Comparison of ENCODE assay signal across 15 cellular contexts in genomic region chr18:8257851-8258434, GRCh38.
DNase-seq lines count a peak whose midpoint lies in the region; ATAC-seq and TF ChIP-seq lines count a peak whose summit lies in the region.
"Had no signal": no experiment of that assay in that cellular context is flagged by ENCODE, and none has a peak within 500 bp of the region (broad histone marks: within the 10 kb centered on the region; RNA-seq: fewer than 3 reads in every experiment).

No MANE protein-coding gene starts in this region.

- no peak overlapping the region for H2BK120ac ChIP-seq in mesendoderm (ENCODE audit: low read depth, low read length)

- H3K27me3 Mint-ChIP-seq in WTC11 (ENCODE audit: low read depth): no peaks in the 10 kb centered on the region
- H3K27me3 Mint-ChIP-seq in activated naive CD4-positive, alpha-beta T cell treated with anti-CD3 and anti-CD28 coated beads, Interleukin-2, amount 10 ng/mL, durations not matched to agents 7 days and 5 days: no peaks in the 10 kb centered on the region
- H3K27me3 Mint-ChIP-seq: CD4-positive, alpha-beta T cell had no signal

- H4K8ac ChIP-seq in mesendoderm (ENCODE audit: low read depth, low read length): no peak overlapping the region

- H3K4me2 ChIP-seq in mesendoderm (ENCODE audit: low read length): no peak overlapping the region

- H3K23ac ChIP-seq in mesendoderm (ENCODE audit: low read length): no peak overlapping the region

- H3K9me3 Mint-ChIP-seq in WTC11: no peaks in the 10 kb centered on the region
- no peaks in the 10 kb centered on the region for H3K9me3 Mint-ChIP-seq in activated naive CD4-positive, alpha-beta T cell treated with anti-CD3 and anti-CD28 coated beads, Interleukin-2, amount 10 ng/mL, durations not matched to agents 7 days and 5 days
- H3K9me3 Mint-ChIP-seq: CD4-positive, alpha-beta T cell had no signal

- H3K36me3 ChIP-seq in H7 (replicated peaks; ENCODE audit: control insufficient read depth, insufficient read depth, low read length) (no peaks in the 10 kb centered on the region), mesendoderm (ENCODE audit: control insufficient read depth, insufficient read depth, low read length) (no peaks in the 10 kb centered on the region)

- no peak overlapping the region for H3K4me3 Mint-ChIP-seq in WTC11
- no peak overlapping the region for H3K4me3 Mint-ChIP-seq in activated naive CD4-positive, alpha-beta T cell treated with anti-CD3 and anti-CD28 coated beads, Interleukin-2, amount 10 ng/mL, durations not matched to agents 7 days and 5 days
- H3K4me3 Mint-ChIP-seq: CD4-positive, alpha-beta T cell had no signal

- WGBS in mesendoderm (ENCODE audit: extremely low coverage, insufficient coverage, low lambda C conversion rate): no CpG with 5 or more reads among the region's 5 CpGs

- no peak overlapping the region for H2BK15ac ChIP-seq in mesendoderm (replicated peaks; ENCODE audit: low read depth)

- no peaks in the 10 kb centered on the region for H3K36me3 Mint-ChIP-seq in WTC11
- H3K36me3 Mint-ChIP-seq in activated naive CD4-positive, alpha-beta T cell treated with anti-CD3 and anti-CD28 coated beads, Interleukin-2, amount 10 ng/mL, durations not matched to agents 7 days and 5 days: no peaks in the 10 kb centered on the region

- no peak overlapping the region for H3K27ac Mint-ChIP-seq in WTC11
- no peak overlapping the region for H3K27ac Mint-ChIP-seq in activated naive CD4-positive, alpha-beta T cell treated with anti-CD3 and anti-CD28 coated beads, Interleukin-2, amount 10 ng/mL, durations not matched to agents 7 days and 5 days
- H3K27ac Mint-ChIP-seq: CD4-positive, alpha-beta T cell had no signal

- H3K27ac ChIP-seq in mesendoderm (ENCODE audit: low read depth, low read length): no peak overlapping the region

- H3K9ac ChIP-seq in mesendoderm (ENCODE audit: low read length): no peak overlapping the region

- 0 out of 2 replicates have a peak, but pooled peaks have one; percentile 30 for ATAC-seq in WTC11

- H3K4ac ChIP-seq in mesendoderm (ENCODE audit: low read depth, low read length): no peak overlapping the region

- DNase-seq in COR-L47 (lab: John Stamatoyannopoulos, UW) (peak; percentile 50), H7 (peak; percentile 23), WTC11 (ENCODE audit: low spot score) (no peak), mesendoderm (peak; percentile 18), CD1c-positive myeloid dendritic cell (ENCODE audit: extremely low spot score) (no peak), NCI-H526 treated with DMSO at 0.1 percent for 48 hours (lab: John Stamatoyannopoulos, UW) (no peak)
- no peak for DNase-seq in activated naive CD4-positive, alpha-beta T cell treated with anti-CD3 and anti-CD28 coated beads, Interleukin-2, amount 10 ng/mL, durations not matched to agents 7 days and 5 days
- DNase-seq: ACHN; CD4-positive, alpha-beta T cell; DMS79; KG1; NCI-H1092; NCI-H1694 treated with DMSO at 0.1 percent for 48 hours; NCI-H524 treated with DMSO at 0.1 percent for 48 hours; SHP77 had no signal

- CTCF ChIA-PET in WTC11 (lab: Charles Lee): no interaction called here
- CTCF ChIA-PET in activated naive CD4-positive, alpha-beta T cell treated with anti-CD3 and anti-CD28 coated beads, Interleukin-2, amount 10 ng/mL, durations not matched to agents 7 days and 5 days (lab: Charles Lee): no interaction called here

- no peaks in the 10 kb centered on the region for H3K79me1 ChIP-seq in mesendoderm (ENCODE audit: low read length)

- TF ChIP-seq CTCF in WTC11 (IDR thresholded peaks at IDR 0.05): no peak

- no peaks in the 10 kb centered on the region for H3K79me2 ChIP-seq in mesendoderm (ENCODE audit: control insufficient read depth, insufficient read depth, low read length)

- peak overlapping the region; percentile 25 for H3K56ac ChIP-seq in mesendoderm (ENCODE audit: low read length)

- no peak overlapping the region for H4K5ac ChIP-seq in mesendoderm (ENCODE audit: low read length)

- peaks cover 33% of the 10 kb centered on the region for H3K4me1 Mint-ChIP-seq in WTC11
- H3K4me1 Mint-ChIP-seq in activated naive CD4-positive, alpha-beta T cell treated with anti-CD3 and anti-CD28 coated beads, Interleukin-2, amount 10 ng/mL, durations not matched to agents 7 days and 5 days: no peaks in the 10 kb centered on the region

- no peak overlapping the region for H2BK5ac ChIP-seq in mesendoderm (ENCODE audit: low read length)

- H3K4me1 ChIP-seq in mesendoderm (ENCODE audit: control insufficient read depth, low read depth, low read length): no peaks in the 10 kb centered on the region

- H2AK5ac ChIP-seq in mesendoderm (ENCODE audit: low read length): no peak overlapping the region

- POLR2A ChIA-PET in WTC11 (lab: Charles Lee): no interaction called here

- H3K4me3 ChIP-seq in H7 (ENCODE audit: insufficient read depth, low read depth, low read length): no peak overlapping the region
- no peak overlapping the region for H3K4me3 ChIP-seq in mesendoderm (ENCODE audit: low read length)

- no peak overlapping the region for H3K18ac ChIP-seq in mesendoderm (ENCODE audit: low read length)

- H3K27me3 ChIP-seq in H7 (ENCODE audit: control insufficient read depth, insufficient read depth, low read length) (no peaks in the 10 kb centered on the region), mesendoderm (ENCODE audit: insufficient read depth, low read length, poor library complexity) (no peaks in the 10 kb centered on the region)

TF ChIP-seq in WTC11, 78 proteins besides CTCF, POLR2A, EP300 and RAD21:
- TF ChIP-seq, protein P1, sequence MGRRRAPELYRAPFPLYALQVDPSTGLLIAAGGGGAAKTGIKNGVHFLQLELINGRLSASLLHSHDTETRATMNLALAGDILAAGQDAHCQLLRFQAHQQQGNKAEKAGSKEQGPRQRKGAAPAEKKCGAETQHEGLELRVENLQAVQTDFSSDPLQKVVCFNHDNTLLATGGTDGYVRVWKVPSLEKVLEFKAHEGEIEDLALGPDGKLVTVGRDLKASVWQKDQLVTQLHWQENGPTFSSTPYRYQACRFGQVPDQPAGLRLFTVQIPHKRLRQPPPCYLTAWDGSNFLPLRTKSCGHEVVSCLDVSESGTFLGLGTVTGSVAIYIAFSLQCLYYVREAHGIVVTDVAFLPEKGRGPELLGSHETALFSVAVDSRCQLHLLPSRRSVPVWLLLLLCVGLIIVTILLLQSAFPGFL (CRISPR knock-in tag; IDR thresholded peaks at IDR 0.05; ENCODE audit: borderline replicate concordance): no peak

Comparison
In these comparisons a context has a peak if more than half of its experiments do, and no peak if none do; other contexts are left out.
1. DNase-seq: peak in COR-L47 (single experiment), H7 (single experiment) and mesendoderm (single experiment); none in WTC11 (single experiment), CD1c-positive myeloid dendritic cell (single experiment), activated naive CD4-positive, alpha-beta T cell treated with anti-CD3 and anti-CD28 coated beads, Interleukin-2, amount 10 ng/mL, durations not matched to agents 7 days and 5 days (single experiment) and NCI-H526 treated with DMSO at 0.1 percent for 48 hours (single experiment).